2 cellular contexts compared by ENCODE assay signal in genomic region chr3:128663151-128663550, GRCh38.
TF ChIP-seq lines count a peak whose summit lies in the region.

No MANE protein-coding gene starts in this region.

TF ChIP-seq in GM23338, 12 proteins besides CTCF, POLR2A, EP300 and RAD21:
- TF ChIP-seq STAT1 (IDR thresholded peaks at IDR 0.05; ENCODE audit: unreplicated experiment) (no peak), ETS1 (IDR thresholded peaks at IDR 0.05) (no peak), EZH2 (IDR thresholded peaks at IDR 0.05; ENCODE audit: low read depth, unreplicated experiment) (no peak), POLR2AphosphoS5 (IDR thresholded peaks at IDR 0.05; ENCODE audit: low read depth) (no peak), ZNF331 (CRISPR knock-in tag; IDR thresholded peaks at IDR 0.05; ENCODE audit: low read depth) (no peak), JUNB (IDR thresholded peaks at IDR 0.05; ENCODE audit: unreplicated experiment) (no peak), REST (IDR thresholded peaks at IDR 0.05; ENCODE audit: unreplicated experiment) (no peak), ZNF114 (CRISPR knock-in tag; IDR thresholded peaks at IDR 0.05) (no peak), NANOG (IDR thresholded peaks at IDR 0.05; ENCODE audit: borderline replicate concordance) (no peak), EZH2phosphoT487 (IDR thresholded peaks at IDR 0.05; ENCODE audit: unreplicated experiment) (no peak), CREB1 (CRISPR knock-in tag; IDR thresholded peaks at IDR 0.05; ENCODE audit: low read depth) (no peak)
- TF ChIP-seq, protein P1, sequence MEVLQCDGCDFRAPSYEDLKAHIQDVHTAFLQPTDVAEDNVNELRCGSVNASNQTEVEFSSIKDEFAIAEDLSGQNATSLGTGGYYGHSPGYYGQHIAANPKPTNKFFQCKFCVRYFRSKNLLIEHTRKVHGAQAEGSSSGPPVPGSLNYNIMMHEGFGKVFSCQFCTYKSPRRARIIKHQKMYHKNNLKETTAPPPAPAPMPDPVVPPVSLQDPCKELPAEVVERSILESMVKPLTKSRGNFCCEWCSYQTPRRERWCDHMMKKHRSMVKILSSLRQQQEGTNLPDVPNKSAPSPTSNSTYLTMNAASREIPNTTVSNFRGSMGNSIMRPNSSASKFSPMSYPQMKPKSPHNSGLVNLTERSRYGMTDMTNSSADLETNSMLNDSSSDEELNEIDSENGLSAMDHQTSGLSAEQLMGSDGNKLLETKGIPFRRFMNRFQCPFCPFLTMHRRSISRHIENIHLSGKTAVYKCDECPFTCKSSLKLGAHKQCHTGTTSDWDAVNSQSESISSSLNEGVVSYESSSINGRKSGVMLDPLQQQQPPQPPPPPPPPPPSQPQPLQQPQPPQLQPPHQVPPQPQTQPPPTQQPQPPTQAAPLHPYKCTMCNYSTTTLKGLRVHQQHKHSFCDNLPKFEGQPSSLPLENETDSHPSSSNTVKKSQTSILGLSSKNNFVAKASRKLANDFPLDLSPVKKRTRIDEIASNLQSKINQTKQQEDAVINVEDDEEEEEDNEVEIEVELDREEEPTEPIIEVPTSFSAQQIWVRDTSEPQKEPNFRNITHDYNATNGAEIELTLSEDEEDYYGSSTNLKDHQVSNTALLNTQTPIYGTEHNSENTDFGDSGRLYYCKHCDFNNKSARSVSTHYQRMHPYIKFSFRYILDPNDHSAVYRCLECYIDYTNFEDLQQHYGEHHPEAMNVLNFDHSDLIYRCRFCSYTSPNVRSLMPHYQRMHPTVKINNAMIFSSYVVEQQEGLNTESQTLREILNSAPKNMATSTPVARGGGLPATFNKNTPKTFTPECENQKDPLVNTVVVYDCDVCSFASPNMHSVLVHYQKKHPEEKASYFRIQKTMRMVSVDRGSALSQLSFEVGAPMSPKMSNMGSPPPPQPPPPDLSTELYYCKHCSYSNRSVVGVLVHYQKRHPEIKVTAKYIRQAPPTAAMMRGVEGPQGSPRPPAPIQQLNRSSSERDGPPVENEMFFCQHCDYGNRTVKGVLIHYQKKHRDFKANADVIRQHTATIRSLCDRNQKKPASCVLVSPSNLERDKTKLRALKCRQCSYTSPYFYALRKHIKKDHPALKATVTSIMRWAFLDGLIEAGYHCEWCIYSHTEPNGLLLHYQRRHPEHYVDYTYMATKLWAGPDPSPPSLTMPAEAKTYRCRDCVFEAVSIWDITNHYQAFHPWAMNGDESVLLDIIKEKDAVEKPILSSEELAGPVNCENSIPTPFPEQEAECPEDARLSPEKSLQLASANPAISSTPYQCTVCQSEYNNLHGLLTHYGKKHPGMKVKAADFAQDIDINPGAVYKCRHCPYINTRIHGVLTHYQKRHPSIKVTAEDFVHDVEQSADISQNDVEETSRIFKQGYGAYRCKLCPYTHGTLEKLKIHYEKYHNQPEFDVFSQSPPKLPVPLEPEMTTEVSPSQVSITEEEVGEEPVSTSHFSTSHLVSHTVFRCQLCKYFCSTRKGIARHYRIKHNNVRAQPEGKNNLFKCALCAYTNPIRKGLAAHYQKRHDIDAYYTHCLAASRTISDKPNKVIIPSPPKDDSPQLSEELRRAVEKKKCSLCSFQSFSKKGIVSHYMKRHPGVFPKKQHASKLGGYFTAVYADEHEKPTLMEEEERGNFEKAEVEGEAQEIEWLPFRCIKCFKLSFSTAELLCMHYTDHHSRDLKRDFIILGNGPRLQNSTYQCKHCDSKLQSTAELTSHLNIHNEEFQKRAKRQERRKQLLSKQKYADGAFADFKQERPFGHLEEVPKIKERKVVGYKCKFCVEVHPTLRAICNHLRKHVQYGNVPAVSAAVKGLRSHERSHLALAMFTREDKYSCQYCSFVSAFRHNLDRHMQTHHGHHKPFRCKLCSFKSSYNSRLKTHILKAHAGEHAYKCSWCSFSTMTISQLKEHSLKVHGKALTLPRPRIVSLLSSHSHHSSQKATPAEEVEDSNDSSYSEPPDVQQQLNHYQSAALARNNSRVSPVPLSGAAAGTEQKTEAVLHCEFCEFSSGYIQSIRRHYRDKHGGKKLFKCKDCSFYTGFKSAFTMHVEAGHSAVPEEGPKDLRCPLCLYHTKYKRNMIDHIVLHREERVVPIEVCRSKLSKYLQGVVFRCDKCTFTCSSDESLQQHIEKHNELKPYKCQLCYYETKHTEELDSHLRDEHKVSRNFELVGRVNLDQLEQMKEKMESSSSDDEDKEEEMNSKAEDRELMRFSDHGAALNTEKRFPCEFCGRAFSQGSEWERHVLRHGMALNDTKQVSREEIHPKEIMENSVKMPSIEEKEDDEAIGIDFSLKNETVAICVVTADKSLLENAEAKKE (CRISPR knock-in tag; IDR thresholded peaks at IDR 0.05): no peak

TF ChIP-seq in IMR-90, 13 proteins besides CTCF, POLR2A, EP300 and RAD21:
- no peak for TF ChIP-seq FOS (IDR thresholded peaks at IDR 0.05; ENCODE audit: low read depth, low read length)
- TF ChIP-seq CEBPB (IDR thresholded peaks at IDR 0.05; ENCODE audit: low read depth, low read length): no peak
- no peak for TF ChIP-seq BHLHE40 (IDR thresholded peaks at IDR 0.05; ENCODE audit: low read depth, low read length)
